In genomic region chr17:81422776-81423697, GRCh38 we compare ENCODE assay signal across 8 cellular contexts. TPM values are rescaled to one million over a fixed set of nuclear protein-coding genes. Genes with fewer than 3 reads are reported as not detected.
DNase-seq lines count a peak whose midpoint lies in the region; ATAC-seq and TF ChIP-seq lines count a peak whose summit lies in the region.

No MANE protein-coding gene starts in this region.

- no peak for TF ChIP-seq POLR2A in ovary (IDR thresholded peaks at IDR 0.05)

- peak overlapping the region; percentile 99 for H3K27ac ChIP-seq in SJSA1
- H3K27ac ChIP-seq in ovary: peak overlapping the region in 1 of 2 donors; percentile 53

- no peak for TF ChIP-seq CTCF in fibroblast of the aortic adventitia (IDR thresholded peaks at IDR 0.05; ENCODE audit: insufficient read depth, low read length)
- no peak for TF ChIP-seq CTCF in ovary (IDR thresholded peaks at IDR 0.05)

- H3K36me3 ChIP-seq in SJSA1: no peaks in the 10 kb centered on the region
- H3K36me3 ChIP-seq in ovary: no peaks in the 10 kb centered on the region

- ATAC-seq in HG02798 (IDR thresholded peaks at IDR 0.05; ENCODE audit: poor library complexity, unreplicated experiment): no peak
- no peak for ATAC-seq in HG03565 (IDR thresholded peaks at IDR 0.05; ENCODE audit: unreplicated experiment)
- no peak for ATAC-seq in GM21576 (IDR thresholded peaks at IDR 0.05; ENCODE audit: unreplicated experiment)
- no peak for ATAC-seq in HG03354 (IDR thresholded peaks at IDR 0.05; ENCODE audit: poor library complexity, severe bottlenecking, unreplicated experiment)

- H3K27me3 ChIP-seq in SJSA1 (replicated peaks): no peaks in the 10 kb centered on the region
- H3K27me3 ChIP-seq in ovary: no peaks in the 10 kb centered on the region

- DNase-seq in C1 segment of cervical spinal cord (lab: John Stamatoyannopoulos, UW): peak in 9 of 14 donors; percentile 28 to 95 (median 56)
- peak; percentile 99 for DNase-seq in SJSA1 (ENCODE audit: low read depth in 1 of 2, low spot score in 2 of 2)
- DNase-seq in fibroblast of the aortic adventitia (ENCODE audit: low read depth): peak; percentile 96
- DNase-seq in ovary: peak; percentile 80 to 89 (median 86)

- peak; percentile 42 for TF ChIP-seq EP300 in ovary (IDR thresholded peaks at IDR 0.05)

- peaks cover 3% of the 10 kb centered on the region for H3K9me3 ChIP-seq in SJSA1 (replicated peaks)
- no peaks in the 10 kb centered on the region for H3K9me3 ChIP-seq in ovary

- intact Hi-C loops in ovary (cut with DNase I): loop anchor here in 1 of 4 donors (10.0 kb wide), 1 partner anchor 62 kb away; no protein-coding TSS in a partner anchor

- H3K4me1 ChIP-seq in SJSA1 (replicated peaks) (peaks cover 74% of the 10 kb centered on the region), ovary (ENCODE audit: insufficient read depth) (peaks cover 48% of the 10 kb centered on the region)

- H3K4me3 ChIP-seq in SJSA1 (peak overlapping the region; percentile 34), fibroblast of the aortic adventitia (ENCODE audit: low read depth, low read length) (peak overlapping the region; percentile 28), ovary (no peak overlapping the region)

- whole genome bisulfite sequencing in ovary, 3 donors: 27 to 33% (median 29%) methylated on average over 27 to 34 of the region's 34 CpGs

RNA-seq across cellular contexts. Expression of gene BAHCC1, which starts 27.8 kb away (rescaled TPM):
- total RNA-seq in SJSA1 (2014; rRNA removed; shearing (Covaris generic)): 5.7 and 6.6 TPM in 2 replicates
- total RNA-seq in fibroblast of the aortic adventitia (ENCODE audit: low replicate concordance) (11.7 and 14.3 TPM in 2 replicates), ovary (10 to 100 TPM in 6 of 7 donors, 1 to 10 TPM in 1; 7.6 to 31.9 (median 24.2) TPM)
- polyA plus RNA-seq in ovary: 10 to 100 TPM in 1 of 2 donors, 1 to 10 TPM in 1; 1.9 to 16.0 TPM
